32 cellular contexts compared by ENCODE assay signal in genomic region chr3:48727511-48727910, GRCh38.
"Had no signal": no experiment of that assay in that cellular context is flagged by ENCODE, and none has a peak within 500 bp of the region (broad histone marks: within the 10 kb centered on the region; RNA-seq: fewer than 3 reads in every experiment).

No MANE protein-coding gene starts in this region.

- H3K4me3 ChIP-seq: PC-9 had no signal

- H3K36me3 ChIP-seq: WERI-Rb-1 had no signal

- H3K27ac ChIP-seq: PC-9, WERI-Rb-1 had no signal

- DNase-seq: activated CD4-positive, alpha-beta memory T cell treated with anti-CD3 and anti-CD28 coated beads, Interleukin-2, amount 10 ng/mL, durations not matched to agents 7 days and 5 days; activated CD4-positive, alpha-beta T cell treated with anti-CD3 and anti-CD28 coated beads for 1 hour; activated CD4-positive, alpha-beta T cell treated with anti-CD3 and anti-CD28 coated beads for 48 hours; activated CD4-positive, CD25-positive, alpha-beta regulatory T cell; activated CD8-positive, alpha-beta memory T cell treated with anti-CD3 and anti-CD28 coated beads for 24 hours; activated CD8-positive, alpha-beta memory T cell treated with anti-CD3 and anti-CD28 coated beads, Interleukin-2, amount 10 ng/mL, durations not matched to agents 7 days and 5 days; activated CD8-positive, alpha-beta memory T cell treated with anti-CD3 and anti-CD28 coated beads, Interleukin-2, amount 50 U/mL, for 48 hours; activated effector memory CD4-positive, alpha-beta T cell treated with Interleukin-2 at 50 U/mL for 16 hours; activated naive CD4-positive, alpha-beta T cell treated with anti-CD3 and anti-CD28 coated beads, Interleukin-2, amount 10 ng/mL, durations not matched to agents 7 days and 5 days; activated naive CD8-positive, alpha-beta T cell treated with anti-CD3 and anti-CD28 coated beads, Interleukin-2, amount 50 U/mL, for 24 hours; activated T-cell treated with anti-CD3 and anti-CD28 coated beads, Interleukin-2, amount 50 U/mL, for 48 hours; anterior cingulate cortex; Kasumi-1; KG1; MM.1S; NCI-H1092 treated with DMSO at 0.1 percent for 48 hours; NCI-H1417; NCI-H146; NCI-H187; NCI-H2029 treated with DMSO at 0.1 percent for 48 hours; NCI-H2107; NCI-H2171; NCI-H510A; NCI-H526; NCI-H748 treated with DMSO at 0.1 percent for 48 hours; Right ventricle myocardium superior; SW 1271; T-helper 1 cell; T-helper 2 cell; T1000; WERI-Rb-1 had no signal
